Comparison of ENCODE assay signal across 15 cellular contexts in the genomic region with DNA sequence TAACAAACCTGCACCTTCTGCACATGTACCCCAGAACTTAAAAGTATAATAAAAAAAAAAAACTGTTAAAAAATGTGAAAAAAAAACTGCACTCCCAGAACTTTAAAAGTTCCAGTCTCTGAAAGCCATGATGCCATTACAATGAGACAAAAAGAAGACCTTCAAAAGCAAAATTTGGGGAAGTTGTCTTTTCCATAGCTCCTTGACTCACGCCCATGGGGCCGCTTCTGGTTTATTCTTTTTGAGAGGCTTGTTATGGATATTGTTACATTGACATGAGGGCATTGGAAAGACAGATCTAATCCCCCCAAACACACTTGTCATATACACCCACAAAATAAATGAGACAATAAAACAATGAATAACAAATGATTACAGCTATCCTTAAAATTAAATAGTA. TPM values are rescaled to one million over a fixed set of nuclear protein-coding genes. Genes with fewer than 3 reads are reported as not detected.
DNase-seq lines count a peak whose midpoint lies in the region; ATAC-seq and TF ChIP-seq lines count a peak whose summit lies in the region.
"Had no signal": no experiment of that assay in that cellular context is flagged by ENCODE, and none has a peak within 500 bp of the region (broad histone marks: within the 10 kb centered on the region; RNA-seq: fewer than 3 reads in every experiment).

No MANE protein-coding gene starts in this region.

- no peaks in the 10 kb centered on the region for H3K4me1 Mint-ChIP-seq in activated naive CD4-positive, alpha-beta T cell treated with anti-CD3 and anti-CD28 coated beads for 36 hours (ENCODE audit: low read depth)

- DNase-seq in OCI-LY7 (ENCODE audit: low spot score) = no peak
- DNase-seq in esophagus squamous epithelium (lab: John Stamatoyannopoulos, UW) = no peak
- no peak for DNase-seq in spleen
- DNase-seq in Right ventricle myocardium superior = no peak
- DNase-seq in sciatic nerve (ENCODE audit: low spot score) = no peak
- no peak for DNase-seq in activated naive CD4-positive, alpha-beta T cell treated with anti-CD3 and anti-CD28 coated beads for 36 hours
- DNase-seq: activated CD4-positive, alpha-beta T cell treated with anti-CD3 and anti-CD28 coated beads for 48 hours; activated T-cell treated with anti-CD3 and anti-CD28 coated beads, Interleukin-2, amount 50 U/mL, for 72 hours; BE2C; endodermal cell; OCI-M1 had no signal

- H4K20me1 ChIP-seq in DOHH2 (ENCODE audit: control insufficient read depth, insufficient read depth, low read depth, low read length) = peaks cover 9% of the 10 kb centered on the region; the same call in 1 of the 2 replicates
- peaks cover 35% of the 10 kb centered on the region for H4K20me1 ChIP-seq in OCI-LY7 (ENCODE audit: insufficient read depth, low read length)

- H3K9me2 ChIP-seq in DOHH2 (replicated peaks; ENCODE audit: control insufficient read depth, low read length) (no peaks in the 10 kb centered on the region), OCI-LY7 (ENCODE audit: insufficient read depth, low read length) (no peaks in the 10 kb centered on the region)

- H3K27ac Mint-ChIP-seq in activated naive CD4-positive, alpha-beta T cell treated with anti-CD3 and anti-CD28 coated beads for 36 hours = no peak overlapping the region
- H3K27ac Mint-ChIP-seq: activated T-cell treated with anti-CD3 and anti-CD28 coated beads, Interleukin-2, amount 50 U/mL, for 72 hours; endodermal cell had no signal

- ATAC-seq in GM18519 (IDR thresholded peaks at IDR 0.05; ENCODE audit: low FRiP score, unreplicated experiment) = no peak
- no peak for ATAC-seq in Right ventricle myocardium superior (ENCODE audit: poor library complexity)
- ATAC-seq in sciatic nerve = no peak
- ATAC-seq: activated T-cell treated with anti-CD3 and anti-CD28 coated beads, Interleukin-2, amount 50 U/mL, for 72 hours had no signal

- H3K4me1 ChIP-seq in DOHH2 (ENCODE audit: control insufficient read depth, low read length) (peaks cover 70% of the 10 kb centered on the region), OCI-LY7 (ENCODE audit: insufficient read depth, low read length, poor library complexity, severe bottlenecking) (peaks cover 58% of the 10 kb centered on the region), esophagus squamous epithelium (peaks cover 18 to 79% (median 19%) of the 10 kb centered on the region in 3 donors), spleen (peaks cover 0 to 73% (median 25%) of the 10 kb centered on the region in 6 donors)
- H3K4me1 ChIP-seq: BE2C, HAP-1 had no signal

- no peak for TF ChIP-seq POLR2A in esophagus squamous epithelium (IDR thresholded peaks at IDR 0.05)
- no peak for TF ChIP-seq POLR2A in spleen (IDR thresholded peaks at IDR 0.05)

- H3K4me3 ChIP-seq in DOHH2 (ENCODE audit: low read length) = peak overlapping the region; percentile 82
- H3K4me3 ChIP-seq in OCI-LY7 (ENCODE audit: low read depth, low read length, poor library complexity, severe bottlenecking) = peak overlapping the region; percentile 90
- peak overlapping the region; percentile 34 to 61 (median 50) for H3K4me3 ChIP-seq in esophagus squamous epithelium
- H3K4me3 ChIP-seq in spleen = peak overlapping the region; percentile 31 to 72 (median 45)
- H3K4me3 ChIP-seq: HAP-1 had no signal

- no peak for TF ChIP-seq CTCF in DOHH2 (IDR thresholded peaks at IDR 0.05; ENCODE audit: low read depth, low read length, poor library complexity, severe bottlenecking)
- no peak for TF ChIP-seq CTCF in OCI-LY7 (conservative IDR thresholded peaks at IDR 0.05; ENCODE audit: low read length)
- no peak for TF ChIP-seq CTCF in esophagus squamous epithelium (IDR thresholded peaks at IDR 0.05)
- TF ChIP-seq CTCF in spleen (IDR thresholded peaks at IDR 0.05 in 8 of 11, conservative IDR thresholded peaks at IDR 0.05 in 3 of 11) = no peak

- H3K9me3 Mint-ChIP-seq in activated naive CD4-positive, alpha-beta T cell treated with anti-CD3 and anti-CD28 coated beads for 36 hours = no peaks in the 10 kb centered on the region
- H3K9me3 Mint-ChIP-seq: activated T-cell treated with anti-CD3 and anti-CD28 coated beads, Interleukin-2, amount 50 U/mL, for 72 hours; endodermal cell had no signal

- CTCF ChIA-PET in OCI-LY7 (lab: Charles Lee; ENCODE audit: unreplicated experiment) = interaction anchor here (0.9 to 1.5 kb wide), 4 partner anchors 9 to 47 kb away, joined by 4 to 8 read pairs (median 6); no protein-coding TSS in a partner anchor
- CTCF ChIA-PET in activated naive CD4-positive, alpha-beta T cell treated with anti-CD3 and anti-CD28 coated beads for 36 hours (lab: Charles Lee) = no interaction called here

- 41 to 66% methylated on average over 2 of the region's 2 CpGs for WGBS in esophagus squamous epithelium, 2 donors
- WGBS in spleen, 5 donors = 45 to 65% (median 55%) methylated on average over 2 of the region's 2 CpGs

- no TSS peak for BruUV-seq in OCI-LY7 (replicated peaks; lab: Mats Ljungman, UMichigan)

- H3K27ac ChIP-seq in DOHH2 (ENCODE audit: low read depth, low read length) = peak overlapping the region; percentile 94
- peak overlapping the region; percentile 100 for H3K27ac ChIP-seq in OCI-LY7 (ENCODE audit: low read depth, low read length, poor library complexity, severe bottlenecking)
- peak overlapping the region; percentile 84 to 95 (median 86) for H3K27ac ChIP-seq in esophagus squamous epithelium
- peak overlapping the region; percentile 55 to 86 (median 74) for H3K27ac ChIP-seq in spleen

- H3K36me3 ChIP-seq in DOHH2 (ENCODE audit: control insufficient read depth, low read length) (peaks cover 74% of the 10 kb centered on the region), OCI-LY7 (ENCODE audit: insufficient read depth, low read length) (peaks cover 52% of the 10 kb centered on the region), esophagus squamous epithelium (no peaks in the 10 kb centered on the region), spleen (peaks cover 0 to 11% (median 0%) of the 10 kb centered on the region in 6 donors)
- H3K36me3 ChIP-seq: BE2C, HAP-1 had no signal

- no peak overlapping the region for H2AFZ ChIP-seq in OCI-LY7 (ENCODE audit: low read length)

- peaks cover 35% of the 10 kb centered on the region for H3F3A ChIP-seq in DOHH2 (ENCODE audit: control insufficient read depth, insufficient read depth)

- no peaks in the 10 kb centered on the region for H3K27me3 ChIP-seq in DOHH2 (ENCODE audit: control insufficient read depth, low read length)
- no peaks in the 10 kb centered on the region for H3K27me3 ChIP-seq in esophagus squamous epithelium
- H3K27me3 ChIP-seq in spleen (replicated peaks in 1 of 7) = no peaks in the 10 kb centered on the region
- H3K27me3 ChIP-seq: BE2C had no signal

- H3K4me2 ChIP-seq in DOHH2 (ENCODE audit: low read length) (peak overlapping the region; percentile 85), OCI-LY7 (ENCODE audit: low read length) (peak overlapping the region; percentile 93)

- POLR2A ChIA-PET in OCI-LY7 (lab: Charles Lee) = interaction anchor here (0.7 to 9.8 kb wide), 17 partner anchors 9 to 1369 kb away, joined by 3 to 176 read pairs (median 6); no protein-coding TSS in a partner anchor

- no peaks in the 10 kb centered on the region for H3K36me3 Mint-ChIP-seq in activated naive CD4-positive, alpha-beta T cell treated with anti-CD3 and anti-CD28 coated beads for 36 hours (ENCODE audit: low read depth)

- H3K79me2 ChIP-seq in DOHH2 (ENCODE audit: control insufficient read depth, low read length) = peaks cover 70% of the 10 kb centered on the region
- peaks cover 73% of the 10 kb centered on the region for H3K79me2 ChIP-seq in OCI-LY7 (ENCODE audit: insufficient read depth, low read depth, low read length)

- intact Hi-C loops in OCI-LY7 (cut with micrococcal nuclease; ENCODE audit: unreplicated experiment) = loop anchor here (5.0 to 10.0 kb wide), 3 partner anchors 404 to 562 kb away; a partner anchor contains a TSS
- intact Hi-C loops in esophagus squamous epithelium (cut with DNase I) = no loop called here
- intact Hi-C loops in spleen (cut with DNase I; ENCODE audit: low total_unique reads) = no loop called here
- intact Hi-C loops in Right ventricle myocardium superior (cut with DNase I) = no loop called here
- intact Hi-C loops in sciatic nerve (cut with DNase I) = no loop called here
- intact Hi-C loops in activated naive CD4-positive, alpha-beta T cell treated with anti-CD3 and anti-CD28 coated beads for 36 hours (cut with micrococcal nuclease) = no loop called here

- H3K27me3 Mint-ChIP-seq in activated naive CD4-positive, alpha-beta T cell treated with anti-CD3 and anti-CD28 coated beads for 36 hours (ENCODE audit: low read depth) = peaks cover 4% of the 10 kb centered on the region

- H3K4me3 Mint-ChIP-seq in activated naive CD4-positive, alpha-beta T cell treated with anti-CD3 and anti-CD28 coated beads for 36 hours = no peak overlapping the region
- H3K4me3 Mint-ChIP-seq: activated T-cell treated with anti-CD3 and anti-CD28 coated beads, Interleukin-2, amount 50 U/mL, for 72 hours; endodermal cell had no signal

- H3K9me3 ChIP-seq in DOHH2 (ENCODE audit: control insufficient read depth, insufficient read depth, low read length) (no peaks in the 10 kb centered on the region), OCI-LY7 (ENCODE audit: low read length) (no peaks in the 10 kb centered on the region), esophagus squamous epithelium (no peaks in the 10 kb centered on the region), spleen (no peaks in the 10 kb centered on the region)
- H3K9me3 ChIP-seq: BE2C, HAP-1 had no signal

RNA-seq across cellular contexts. Expression of a gene that starts 0.8 kb away (rescaled TPM):
- 78.0 and 113 TPM in 2 replicates for total RNA-seq in OCI-LY7 (2014; rRNA removed; shearing (Covaris generic))
- total RNA-seq in OCI-LY7 (2022) = 182 and 201 TPM in 2 replicates
- total RNA-seq in esophagus squamous epithelium = 10 to 100 TPM; 28.2 to 50.5 (median 35.9) TPM
- 100 to 1,000 TPM in 2 of 7 donors, 10 to 100 TPM in 5; 63.7 to 128 (median 89.8) TPM for total RNA-seq in spleen
- 100 to 1,000 TPM in 2 of 3 donors, 10 to 100 TPM in 1; 76.4 to 116 (median 103) TPM for polyA plus RNA-seq in spleen
- 0.73 TPM for total RNA-seq in Right ventricle myocardium superior
- total RNA-seq in sciatic nerve = 13.1 TPM
- total RNA-seq in activated naive CD4-positive, alpha-beta T cell treated with anti-CD3 and anti-CD28 coated beads for 36 hours = not detected
- total RNA-seq: endodermal cell had no signal

RNA-seq across cellular contexts. Expression of a gene that starts 33.7 kb away (rescaled TPM):
- total RNA-seq in OCI-LY7 (2014; rRNA removed; shearing (Covaris generic)) = 0.16 TPM in 1 of 2 replicates, not detected in the other
- 0.18 and 0.32 TPM in 2 replicates for total RNA-seq in OCI-LY7 (2022)
- not detected for total RNA-seq in esophagus squamous epithelium
- total RNA-seq in spleen = under 1 TPM in 1 of 7 donors, not detected in 6; 0.59 TPM
- under 1 TPM in 1 of 3 donors, not detected in 2; 0.08 TPM for polyA plus RNA-seq in spleen
- total RNA-seq in Right ventricle myocardium superior = not detected
- not detected for total RNA-seq in sciatic nerve
- total RNA-seq in activated naive CD4-positive, alpha-beta T cell treated with anti-CD3 and anti-CD28 coated beads for 36 hours = under 1 TPM in 1 of 2 experiments, not detected in 1; 0.10 TPM
- total RNA-seq: activated T-cell treated with anti-CD3 and anti-CD28 coated beads, Interleukin-2, amount 50 U/mL, for 72 hours; endodermal cell had no signal
- polyA plus RNA-seq: keratinocyte had no signal
